Comparison of ENCODE assay signal across 11 cellular contexts in the genomic region with DNA sequence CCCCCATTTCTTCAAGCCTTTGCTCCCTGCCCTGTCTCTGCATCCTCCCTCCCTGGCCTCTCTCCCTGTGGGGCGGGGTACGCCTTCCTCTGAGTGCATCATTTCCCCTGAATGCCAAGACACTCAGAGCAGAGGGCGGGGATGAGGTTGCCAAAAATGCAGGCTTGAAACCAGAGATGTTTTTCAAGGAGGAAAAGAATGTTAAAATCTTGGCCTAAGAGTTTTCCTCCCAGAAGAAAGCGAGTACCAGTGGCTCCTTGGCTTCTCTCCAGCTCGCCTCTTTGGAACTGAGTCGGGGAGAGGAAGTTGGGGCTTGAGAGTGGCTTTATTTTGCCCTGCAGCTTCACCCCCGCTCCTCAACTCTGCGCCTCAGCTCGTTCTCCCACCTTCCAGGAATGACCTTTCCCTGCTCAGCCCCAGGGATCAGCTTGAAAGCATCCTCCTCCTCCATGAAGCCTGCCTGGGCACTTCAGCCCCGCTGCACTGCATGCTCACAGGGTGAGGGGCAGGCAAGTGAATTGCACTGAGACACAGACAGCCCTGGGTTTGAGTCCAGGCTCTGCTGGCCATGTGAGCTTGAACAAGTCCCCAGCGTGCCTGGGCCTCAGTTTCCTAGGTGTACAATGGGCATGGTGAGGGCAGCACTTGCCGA. TPM values are rescaled to one million over a fixed set of nuclear protein-coding genes. Genes with fewer than 3 reads are reported as not detected.
DNase-seq lines count a peak whose midpoint lies in the region; ATAC-seq, FAIRE-seq and TF ChIP-seq lines count a peak whose summit lies in the region.
"Had no signal": no experiment of that assay in that cellular context is flagged by ENCODE, and none has a peak within 500 bp of the region (broad histone marks: within the 10 kb centered on the region; RNA-seq: fewer than 3 reads in every experiment).

No MANE protein-coding gene starts in this region.

- peaks cover 12% of the 10 kb centered on the region for H3K27me3 Mint-ChIP-seq in stimulated activated naive CD8-positive, alpha-beta T cell treated with anti-CD3 and anti-CD28 coated beads, Interleukin-15, amount 100 ng/mL, for 72 hours
- no peaks in the 10 kb centered on the region for H3K27me3 Mint-ChIP-seq in CD4-positive, alpha-beta T cell
- H3K27me3 Mint-ChIP-seq in activated T-cell treated with anti-CD3 and anti-CD28 coated beads, Interleukin-2, amount 50 U/mL, for 72 hours (ENCODE audit: low read depth) = no peaks in the 10 kb centered on the region

- CTCF ChIA-PET in K562 (lab: Yijun Ruan, JAX; ENCODE audit: low intra/inter-chr PET ratio) = no interaction called here
- CTCF ChIA-PET in CD4-positive, alpha-beta T cell (lab: Charles Lee) = interaction anchor here (0.6 kb wide), 1 partner anchor 38 kb away, joined by 3 read pairs; no protein-coding TSS in a partner anchor

- H3K9me3 ChIP-seq in K562 (replicated peaks; ENCODE audit: control insufficient read depth, insufficient read depth, low read depth, low read length) (no peaks in the 10 kb centered on the region; the same call in 1 of the 2 replicates), lower lobe of right lung (peaks cover 4% of the 10 kb centered on the region)
- H3K9me3 ChIP-seq in CD4-positive, alpha-beta T cell (ENCODE audit: control insufficient read depth, low read length) = no peaks in the 10 kb centered on the region

- H3K9me1 ChIP-seq in K562 (ENCODE audit: control insufficient read depth, insufficient read depth, low read length) = no peaks in the 10 kb centered on the region

- H3K27ac ChIP-seq in K562 (ENCODE audit: extremely low read depth, low read depth, low read length) (no peak overlapping the region), lower lobe of right lung (peak overlapping the region; percentile 24)
- no peak overlapping the region for H3K27ac ChIP-seq in CD4-positive, alpha-beta T cell (ENCODE audit: low read depth, low read length)

- TF ChIP-seq POLR2A in K562 (conservative IDR thresholded peaks at IDR 0.05) = no peak

- no peaks in the 10 kb centered on the region for H4K20me1 ChIP-seq in K562 (replicated peaks; ENCODE audit: control insufficient read depth, insufficient read depth, low read length)

- H3K4me1 ChIP-seq in K562 (replicated peaks in 1 of 2; ENCODE audit: control insufficient read depth in 2 of 2, insufficient read depth in 2 of 2, low read length in 2 of 2) = peaks cover 0 to 15% of the 10 kb centered on the region in 2 experiments; a peak in 1 of 5 replicates
- peaks cover 15% of the 10 kb centered on the region for H3K4me1 ChIP-seq in lower lobe of right lung
- H3K4me1 ChIP-seq: Caco-2 had no signal

- no peak overlapping the region for H3K27ac Mint-ChIP-seq in stimulated activated naive CD8-positive, alpha-beta T cell treated with anti-CD3 and anti-CD28 coated beads, Interleukin-15, amount 100 ng/mL, for 72 hours
- no peak overlapping the region for H3K27ac Mint-ChIP-seq in CD4-positive, alpha-beta T cell
- no peak overlapping the region for H3K27ac Mint-ChIP-seq in activated T-cell treated with anti-CD3 and anti-CD28 coated beads, Interleukin-2, amount 50 U/mL, for 72 hours

- H3K4me3 ChIP-seq in K562 = no peak overlapping the region
- no peak overlapping the region for H3K4me3 ChIP-seq in lower lobe of right lung

- no peak for TF ChIP-seq RAD21 in K562 (CRISPR knock-in tag; conservative IDR thresholded peaks at IDR 0.05 in 1 of 2, IDR thresholded peaks at IDR 0.05 in 1 of 2)

- in situ Hi-C loops in K562 (cut with MboI) = no loop called here

- no peaks in the 10 kb centered on the region for H3K36me3 Mint-ChIP-seq in CD4-positive, alpha-beta T cell (ENCODE audit: low read depth)
- no peaks in the 10 kb centered on the region for H3K36me3 Mint-ChIP-seq in activated T-cell treated with anti-CD3 and anti-CD28 coated beads, Interleukin-2, amount 50 U/mL, for 72 hours (ENCODE audit: insufficient read depth in 2 of 2)

- BruUV-seq in K562 (replicated peaks; lab: Mats Ljungman, UMichigan) = no TSS peak

- DNase-seq in stimulated activated naive CD8-positive, alpha-beta T cell treated with anti-CD3 and anti-CD28 coated beads, Interleukin-15, amount 100 ng/mL, for 72 hours = no peak
- no peak for DNase-seq in stimulated activated naive CD8-positive, alpha-beta T cell treated with anti-CD3 and anti-CD28 coated beads, Interleukin-15, Interleukin-2, amounts not matched to agents 100 U/mL and 50 U/mL, for 24 hours
- DNase-seq in K562 (ENCODE audit: extremely low read depth in 1 of 4, low spot score in 3 of 4) (no peak), lower lobe of right lung (no peak), NCI-H2081 treated with DMSO at 0.1 percent for 48 hours (lab: John Stamatoyannopoulos, UW) (no peak), SHP77 treated with DMSO at 0.1 percent for 48 hours (lab: John Stamatoyannopoulos, UW) (no peak)
- no peak for DNase-seq in CD4-positive, alpha-beta T cell
- DNase-seq in activated T-cell treated with anti-CD3 and anti-CD28 coated beads, Interleukin-2, amount 50 U/mL, for 72 hours = no peak
- DNase-seq: Caco-2, NCI-H1048 had no signal

- TF ChIP-seq CTCF in K562 (IDR thresholded peaks at IDR 0.05 in 2 of 3, conservative IDR thresholded peaks at IDR 0.05 in 1 of 3; ENCODE audit: insufficient read depth in 2 of 3, low read depth in 1 of 3, low read length in 3 of 3) (no peak), lower lobe of right lung (IDR thresholded peaks at IDR 0.05) (no peak)
- no peak for TF ChIP-seq CTCF in CD4-positive, alpha-beta T cell (IDR thresholded peaks at IDR 0.05)

- no peak overlapping the region for H2AFZ ChIP-seq in K562 (ENCODE audit: low read depth, low read length)

- peaks cover 4% of the 10 kb centered on the region for H3K4me1 Mint-ChIP-seq in stimulated activated naive CD8-positive, alpha-beta T cell treated with anti-CD3 and anti-CD28 coated beads, Interleukin-15, amount 100 ng/mL, for 72 hours
- H3K4me1 Mint-ChIP-seq in CD4-positive, alpha-beta T cell (ENCODE audit: low read depth) = peaks cover 4% of the 10 kb centered on the region
- no peaks in the 10 kb centered on the region for H3K4me1 Mint-ChIP-seq in activated T-cell treated with anti-CD3 and anti-CD28 coated beads, Interleukin-2, amount 50 U/mL, for 72 hours (ENCODE audit: low read depth)

- intact Hi-C loops in K562 (cut with micrococcal nuclease) (no loop called here), lower lobe of right lung (cut with DNase I) (no loop called here)
- intact Hi-C loops in CD4-positive, alpha-beta T cell (cut with DNase I, micrococcal nuclease) = no loop called here

- POLR2A ChIA-PET in K562 (lab: Yijun Ruan, JAX) = interaction anchor here (0.5 to 0.7 kb wide), 3 partner anchors 10 to 804 kb away, joined by 3 read pairs; no protein-coding TSS in a partner anchor
- POLR2A ChIA-PET in CD4-positive, alpha-beta T cell (lab: Charles Lee) = no interaction called here

- H3K9me3 Mint-ChIP-seq in stimulated activated naive CD8-positive, alpha-beta T cell treated with anti-CD3 and anti-CD28 coated beads, Interleukin-15, amount 100 ng/mL, for 72 hours = peaks cover 5 to 7% of the 10 kb centered on the region in 2 donors
- no peaks in the 10 kb centered on the region for H3K9me3 Mint-ChIP-seq in CD4-positive, alpha-beta T cell
- H3K9me3 Mint-ChIP-seq in activated T-cell treated with anti-CD3 and anti-CD28 coated beads, Interleukin-2, amount 50 U/mL, for 72 hours = peaks cover 2 to 6% of the 10 kb centered on the region in 2 donors

- no peak overlapping the region for H3K4me3 Mint-ChIP-seq in stimulated activated naive CD8-positive, alpha-beta T cell treated with anti-CD3 and anti-CD28 coated beads, Interleukin-15, amount 100 ng/mL, for 72 hours
- H3K4me3 Mint-ChIP-seq in CD4-positive, alpha-beta T cell = no peak overlapping the region
- H3K4me3 Mint-ChIP-seq in activated T-cell treated with anti-CD3 and anti-CD28 coated beads, Interleukin-2, amount 50 U/mL, for 72 hours = no peak overlapping the region

- no peaks in the 10 kb centered on the region for H3K36me3 ChIP-seq in K562 (ENCODE audit: control insufficient read depth, insufficient read depth, low read length)
- H3K36me3 ChIP-seq in lower lobe of right lung = no peaks in the 10 kb centered on the region

- TF ChIP-seq EP300 in K562 (IDR thresholded peaks at IDR 0.05; ENCODE audit: low read length) = no peak

- no peak for FAIRE-seq in K562 (lab: Jason Lieb, UNC)
- FAIRE-seq: TTC549 had no signal

- H3K27me3 ChIP-seq in K562 (ENCODE audit: control insufficient read depth in 2 of 2, insufficient read depth in 2 of 2, low read length in 2 of 2) (peaks cover 12 to 58% of the 10 kb centered on the region in 2 experiments; a peak in 4 of 5 replicates), lower lobe of right lung (ENCODE audit: low read depth) (peaks cover 5% of the 10 kb centered on the region)
- H3K27me3 ChIP-seq in CD4-positive, alpha-beta T cell (ENCODE audit: control insufficient read depth, insufficient read depth, low read length) = no peaks in the 10 kb centered on the region

- 9% methylated on average over 12 of the region's 12 CpGs for WGBS in K562 (ENCODE audit: insufficient coverage, low coverage, missing lambda C conversion rate)

- no peaks in the 10 kb centered on the region for H3K79me2 ChIP-seq in K562 (ENCODE audit: control insufficient read depth, insufficient read depth, low read length)

- no peak overlapping the region for H3K4me2 ChIP-seq in K562 (ENCODE audit: insufficient read depth, low read length)

- peak; percentile 14 for ATAC-seq in stimulated activated naive CD8-positive, alpha-beta T cell treated with anti-CD3 and anti-CD28 coated beads, Interleukin-15, amount 100 ng/mL, for 72 hours
- ATAC-seq in stimulated activated naive CD8-positive, alpha-beta T cell treated with anti-CD3 and anti-CD28 coated beads, Interleukin-15, Interleukin-2, amounts not matched to agents 100 U/mL and 50 U/mL, for 24 hours = no peak
- peak; percentile 49; the same call in 2 of the 3 replicates for ATAC-seq in K562
- peak; percentile 38 to 62 for ATAC-seq in lower lobe of right lung
- ATAC-seq in CD4-positive, alpha-beta T cell (ENCODE audit: poor library complexity) = no peak
- ATAC-seq in activated T-cell treated with anti-CD3 and anti-CD28 coated beads, Interleukin-2, amount 50 U/mL, for 72 hours (replicated peaks in 1 of 2) = no peak

- peak overlapping the region in 1 of 2 experiments; percentile 32; a peak in 1 of 4 replicates for H3K9ac ChIP-seq in K562 (ENCODE audit: insufficient read depth in 1 of 2, low read depth in 2 of 2, low read length in 2 of 2)

RNA-seq across cellular contexts. Expression of a gene that starts 57.5 kb away (rescaled TPM):
- not detected in 2 replicates for total RNA-seq in K562 (2011; cell fraction: chromatin; rRNA removed; ENCODE audit: low replicate concordance)
- not detected in 2 replicates for total RNA-seq in K562 (2011; cell fraction: nucleolus; rRNA removed)
- total RNA-seq in K562 (2011; cell fraction: nucleoplasm; rRNA removed) = not detected in 2 replicates
- not detected in 2 replicates for total RNA-seq in K562 (2014; rRNA removed)
- not detected in 2 replicates for total RNA-seq in K562 (2014; rRNA removed; fragmentation: Illumina TruSeq; extraction: Trizol)
- not detected in 2 replicates for total RNA-seq in K562 (2015; rRNA removed; fragmentation: Illumina TruSeq; extraction: Trizol)
- total RNA-seq in K562 (2021) = 0.04 TPM in 1 of 2 replicates, not detected in the other
- not detected in 2 replicates for polyA plus RNA-seq in K562 (2011; rRNA removed)
- 0.03 TPM in 1 of 2 replicates, not detected in the other for polyA plus RNA-seq in K562 (2011; cell fraction: cytosol; rRNA removed)
- 0.18 TPM in 1 of 2 replicates, not detected in the other for polyA plus RNA-seq in K562 (2011; cell fraction: nucleus; rRNA removed)
- 0.11 TPM in 1 of 2 replicates, not detected in the other for polyA plus RNA-seq in K562 (2012)
- not detected in 2 replicates for polyA plus RNA-seq in K562 (2014; fragmentation: Illumina TruSeq; extraction: Trizol)
- not detected for polyA plus RNA-seq in K562 (2014; fragmentation: Nextera tagmentation; extraction: Ambion mirVana)
- not detected in 2 replicates for polyA plus RNA-seq in K562 (2014; rRNA removed)
- not detected in 2 replicates for polyA minus RNA-seq in K562 (2011; rRNA and poly(A)+ RNA removed)
- not detected in 2 replicates for polyA minus RNA-seq in K562 (2011; cell fraction: cytosol; rRNA and poly(A)+ RNA removed)
- polyA minus RNA-seq in K562 (2011; cell fraction: nucleus; rRNA and poly(A)+ RNA removed) = not detected in 2 replicates
- 5.8 TPM for total RNA-seq in lower lobe of right lung
- not detected for total RNA-seq in CD4-positive, alpha-beta T cell
- under 1 TPM; 0.05 to 0.07 TPM for total RNA-seq in activated T-cell treated with anti-CD3 and anti-CD28 coated beads, Interleukin-2, amount 50 U/mL, for 72 hours

Comparison
In these comparisons a context has a peak if more than half of its experiments do, and no peak if none do; other contexts are left out.
1. ATAC-seq: peak in stimulated activated naive CD8-positive, alpha-beta T cell treated with anti-CD3 and anti-CD28 coated beads, Interleukin-15, amount 100 ng/mL, for 72 hours (single experiment), K562 (single experiment) and lower lobe of right lung (2 of 2); none in stimulated activated naive CD8-positive, alpha-beta T cell treated with anti-CD3 and anti-CD28 coated beads, Interleukin-15, Interleukin-2, amounts not matched to agents 100 U/mL and 50 U/mL, for 24 hours (single experiment), CD4-positive, alpha-beta T cell (single experiment) and activated T-cell treated with anti-CD3 and anti-CD28 coated beads, Interleukin-2, amount 50 U/mL, for 72 hours (0 of 2).